Comparison of ENCODE assay signal across 1 cellular context in the genomic region with DNA sequence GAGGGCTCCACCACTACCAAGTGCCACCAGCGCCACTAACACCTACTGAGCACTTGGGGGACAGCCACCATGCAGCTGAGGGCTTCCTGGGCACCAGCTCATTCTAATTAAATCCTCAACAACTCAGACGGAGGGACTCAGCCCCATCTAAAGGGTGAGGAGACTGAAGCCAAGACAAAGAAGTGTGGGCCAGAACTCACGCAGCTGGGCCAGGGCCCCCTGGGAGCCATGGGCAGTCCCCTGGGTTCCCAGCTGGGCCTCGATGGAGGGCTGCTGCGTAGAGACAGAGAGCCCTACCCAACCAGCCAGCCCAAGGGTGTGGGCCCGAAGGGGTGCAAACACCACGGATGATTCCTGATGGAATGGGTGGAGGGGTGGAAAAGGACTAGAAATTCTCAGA.
TF ChIP-seq lines count a peak whose summit lies in the region.

No MANE protein-coding gene starts in this region.

TF ChIP-seq in K562, 482 proteins besides CTCF, POLR2A, EP300 and RAD21:
- no peak for TF ChIP-seq RBM39 (optimal IDR thresholded peaks at IDR 0.05; ENCODE audit: low read depth, low read length)
- TF ChIP-seq CCAR2 (IDR thresholded peaks at IDR 0.05; ENCODE audit: low read depth, low read length): no peak
- no peak for TF ChIP-seq FOXM1 (IDR thresholded peaks at IDR 0.05; ENCODE audit: low read depth)
- no peak for TF ChIP-seq FOXM1 (CRISPR knock-in tag; IDR thresholded peaks at IDR 0.05; ENCODE audit: low read depth)
- no peak for TF ChIP-seq SRSF3 (IDR thresholded peaks at IDR 0.05; ENCODE audit: insufficient read depth, low read length)
- TF ChIP-seq NCOR1 (IDR thresholded peaks at IDR 0.05): no peak
- TF ChIP-seq PML (IDR thresholded peaks at IDR 0.05; ENCODE audit: low read length): no peak
- TF ChIP-seq, protein P1, sequence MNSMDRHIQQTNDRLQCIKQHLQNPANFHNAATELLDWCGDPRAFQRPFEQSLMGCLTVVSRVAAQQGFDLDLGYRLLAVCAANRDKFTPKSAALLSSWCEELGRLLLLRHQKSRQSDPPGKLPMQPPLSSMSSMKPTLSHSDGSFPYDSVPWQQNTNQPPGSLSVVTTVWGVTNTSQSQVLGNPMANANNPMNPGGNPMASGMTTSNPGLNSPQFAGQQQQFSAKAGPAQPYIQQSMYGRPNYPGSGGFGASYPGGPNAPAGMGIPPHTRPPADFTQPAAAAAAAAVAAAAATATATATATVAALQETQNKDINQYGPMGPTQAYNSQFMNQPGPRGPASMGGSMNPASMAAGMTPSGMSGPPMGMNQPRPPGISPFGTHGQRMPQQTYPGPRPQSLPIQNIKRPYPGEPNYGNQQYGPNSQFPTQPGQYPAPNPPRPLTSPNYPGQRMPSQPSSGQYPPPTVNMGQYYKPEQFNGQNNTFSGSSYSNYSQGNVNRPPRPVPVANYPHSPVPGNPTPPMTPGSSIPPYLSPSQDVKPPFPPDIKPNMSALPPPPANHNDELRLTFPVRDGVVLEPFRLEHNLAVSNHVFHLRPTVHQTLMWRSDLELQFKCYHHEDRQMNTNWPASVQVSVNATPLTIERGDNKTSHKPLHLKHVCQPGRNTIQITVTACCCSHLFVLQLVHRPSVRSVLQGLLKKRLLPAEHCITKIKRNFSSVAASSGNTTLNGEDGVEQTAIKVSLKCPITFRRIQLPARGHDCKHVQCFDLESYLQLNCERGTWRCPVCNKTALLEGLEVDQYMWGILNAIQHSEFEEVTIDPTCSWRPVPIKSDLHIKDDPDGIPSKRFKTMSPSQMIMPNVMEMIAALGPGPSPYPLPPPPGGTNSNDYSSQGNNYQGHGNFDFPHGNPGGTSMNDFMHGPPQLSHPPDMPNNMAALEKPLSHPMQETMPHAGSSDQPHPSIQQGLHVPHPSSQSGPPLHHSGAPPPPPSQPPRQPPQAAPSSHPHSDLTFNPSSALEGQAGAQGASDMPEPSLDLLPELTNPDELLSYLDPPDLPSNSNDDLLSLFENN (IDR thresholded peaks at IDR 0.05; ENCODE audit: low read depth in 2 of 2, low read length in 2 of 2): no peak
- TF ChIP-seq ZNF197 (CRISPR knock-in tag; IDR thresholded peaks at IDR 0.05; ENCODE audit: low read depth): no peak
- no peak for TF ChIP-seq RBM15 (IDR thresholded peaks at IDR 0.05; ENCODE audit: insufficient read depth, low read length)
- TF ChIP-seq HDAC8 (tag; IDR thresholded peaks at IDR 0.05): no peak
- TF ChIP-seq NCOA2 (IDR thresholded peaks at IDR 0.05; ENCODE audit: partially characterized antibody in 2 of 2): no peak
- TF ChIP-seq STAG1 (CRISPR knock-in tag; IDR thresholded peaks at IDR 0.05; ENCODE audit: borderline replicate concordance): no peak
- no peak for TF ChIP-seq BRF1 (IDR thresholded peaks at IDR 0.05; ENCODE audit: borderline replicate concordance, extremely low read depth, insufficient read length)
- no peak for TF ChIP-seq HDAC2 (IDR thresholded peaks at IDR 0.05)
- no peak for TF ChIP-seq DNMT1 (IDR thresholded peaks at IDR 0.05)
- TF ChIP-seq EWSR1 (IDR thresholded peaks at IDR 0.05; ENCODE audit: borderline replicate concordance, low read depth, partially characterized antibody): no peak
